In genomic region chr12:7933255-7933726, GRCh38 we compare ENCODE assay signal across 8 cellular contexts. TPM values are rescaled to one million over a fixed set of nuclear protein-coding genes. Genes with fewer than 3 reads are reported as not detected.
DNase-seq lines count a peak whose midpoint lies in the region; ATAC-seq and TF ChIP-seq lines count a peak whose summit lies in the region.

No MANE protein-coding gene starts in this region.

- H2BK15ac ChIP-seq in IMR-90 (ENCODE audit: low read depth, low read length) = peak overlapping the region; percentile 15; the same call in 1 of the 3 replicates

- H3K4me1 ChIP-seq in IMR-90 (ENCODE audit: control insufficient read depth, insufficient read depth, low read length) (peaks cover 5% of the 10 kb centered on the region), neutrophil (ENCODE audit: control insufficient read depth in 1 of 2, insufficient read depth in 1 of 2, low read depth in 1 of 2, low read length in 1 of 2) (peaks cover 53 to 83% of the 10 kb centered on the region in 2 experiments)

- ATAC-seq in GM21576 (IDR thresholded peaks at IDR 0.05; ENCODE audit: unreplicated experiment) (peak; percentile 77), IMR-90 (ENCODE audit: low read depth) (peak; percentile 84)

- no peak overlapping the region for H2BK120ac ChIP-seq in IMR-90 (ENCODE audit: low read depth, low read length)

- H3K27me3 ChIP-seq in IMR-90 (ENCODE audit: control insufficient read depth, insufficient read depth, low read length) = no peaks in the 10 kb centered on the region
- no peaks in the 10 kb centered on the region for H3K27me3 ChIP-seq in neutrophil

- peak overlapping the region; percentile 34 for H3K14ac ChIP-seq in IMR-90 (replicated peaks; ENCODE audit: low read depth, low read length)

- H3K4me3 ChIP-seq in IMR-90 (ENCODE audit: insufficient read depth, low read depth, low read length) (peak overlapping the region; percentile 97), neutrophil (ENCODE audit: low read depth in 1 of 2, low read length in 1 of 2) (peak overlapping the region; percentile 88 to 99)

- H4K91ac ChIP-seq in IMR-90 (ENCODE audit: insufficient read depth, low read depth, low read length) = peak overlapping the region; percentile 31; the same call in 1 of the 2 replicates

- H3K27ac Mint-ChIP-seq in activated T-helper 2 cell treated with anti-CD3 and anti-CD28 coated beads, Interferon-gamma antibody, Interleukin-2, Interleukin-4, amounts not matched to agents 10 μg/mL and 5 μg/mL and 100 μg/mL, durations not matched to agents 14 hours and 24 hours and 36 hours = no peak overlapping the region

- H3K4ac ChIP-seq in IMR-90 (ENCODE audit: low read depth, low read length) = peak overlapping the region; percentile 44

- in situ Hi-C loops in IMR-90 (cut with MboI; ENCODE audit: low sequenced_read_pairs) = loop anchor here (5.0 kb wide), 1 partner anchor 34 kb away; no protein-coding TSS in a partner anchor

- H3K18ac ChIP-seq in IMR-90 (ENCODE audit: low read depth, low read length) = no peak overlapping the region

- intact Hi-C loops in IMR-90 (cut with micrococcal nuclease) = loop anchor here (1.0 kb wide), 4 partner anchors 62 to 145 kb away; no protein-coding TSS in a partner anchor
- intact Hi-C loops in activated T-helper 2 cell treated with anti-CD3 and anti-CD28 coated beads, Interferon-gamma antibody, Interleukin-2, Interleukin-4, amounts not matched to agents 10 μg/mL and 5 μg/mL and 100 μg/mL, durations not matched to agents 14 hours and 24 hours and 36 hours (cut with micrococcal nuclease) = loop anchor here (1.0 kb wide), 4 partner anchors 38 to 73 kb away; no protein-coding TSS in a partner anchor

- BruUV-seq in IMR-90 (replicated peaks; lab: Mats Ljungman, UMichigan) = no TSS peak

- H3K4me1 Mint-ChIP-seq in activated T-helper 2 cell treated with anti-CD3 and anti-CD28 coated beads, Interferon-gamma antibody, Interleukin-2, Interleukin-4, amounts not matched to agents 10 μg/mL and 5 μg/mL and 100 μg/mL, durations not matched to agents 14 hours and 24 hours and 36 hours (ENCODE audit: low read depth) = peaks cover 27% of the 10 kb centered on the region

- no CpG with 5 or more reads among the region's 7 CpGs for WGBS in IMR-90 (ENCODE audit: extremely low coverage in 2 of 2, insufficient read length in 1 of 2), 2 experiments

- H3K27me3 Mint-ChIP-seq in activated T-helper 2 cell treated with anti-CD3 and anti-CD28 coated beads, Interferon-gamma antibody, Interleukin-2, Interleukin-4, amounts not matched to agents 10 μg/mL and 5 μg/mL and 100 μg/mL, durations not matched to agents 14 hours and 24 hours and 36 hours (ENCODE audit: low read depth) = no peaks in the 10 kb centered on the region

- H3K36me3 Mint-ChIP-seq in activated T-helper 2 cell treated with anti-CD3 and anti-CD28 coated beads, Interferon-gamma antibody, Interleukin-2, Interleukin-4, amounts not matched to agents 10 μg/mL and 5 μg/mL and 100 μg/mL, durations not matched to agents 14 hours and 24 hours and 36 hours (ENCODE audit: low read depth) = peaks cover 3% of the 10 kb centered on the region

- peak overlapping the region; percentile 91 for H3K4me2 ChIP-seq in IMR-90 (ENCODE audit: low read depth, low read length)

- H4K5ac ChIP-seq in IMR-90 (ENCODE audit: low read depth, low read length) = no peak overlapping the region

- H3K27ac ChIP-seq in IMR-90 (ENCODE audit: insufficient read depth, low read length) (peak overlapping the region; percentile 68), RWPE1 (no peak overlapping the region), neutrophil (peak overlapping the region; percentile 88), substantia nigra (ENCODE audit: low read depth, low read length, poor library complexity, severe bottlenecking) (peak overlapping the region; percentile 38)

- peak overlapping the region; percentile 18 to 73; a peak in 3 of 4 replicates for H4K8ac ChIP-seq in IMR-90 (ENCODE audit: low read depth in 2 of 2, low read length in 2 of 2)

- H3K9ac ChIP-seq in IMR-90 (ENCODE audit: low read depth, low read length) = peak overlapping the region; percentile 99

- peak overlapping the region; percentile 77; the same call in 1 of the 2 replicates for H3K23ac ChIP-seq in IMR-90 (ENCODE audit: low read depth, low read length)

- peak overlapping the region; percentile 48 for H2BK5ac ChIP-seq in IMR-90 (ENCODE audit: low read depth, low read length, poor library complexity, severe bottlenecking)

- H3K9me1 ChIP-seq in IMR-90 (ENCODE audit: insufficient read depth, low read length) = no peaks in the 10 kb centered on the region

- H2AK5ac ChIP-seq in IMR-90 (ENCODE audit: low read depth, low read length) = peak overlapping the region; percentile 54

- H3K9me3 ChIP-seq in IMR-90 (ENCODE audit: control insufficient read depth, insufficient read depth, low read length) (no peaks in the 10 kb centered on the region), neutrophil (no peaks in the 10 kb centered on the region)

- H3K9me3 Mint-ChIP-seq in activated T-helper 2 cell treated with anti-CD3 and anti-CD28 coated beads, Interferon-gamma antibody, Interleukin-2, Interleukin-4, amounts not matched to agents 10 μg/mL and 5 μg/mL and 100 μg/mL, durations not matched to agents 14 hours and 24 hours and 36 hours = no peaks in the 10 kb centered on the region

- H3K56ac ChIP-seq in IMR-90 (ENCODE audit: extremely low read depth, insufficient read depth, low read length) = peak overlapping the region; percentile 34

- H3K36me3 ChIP-seq in IMR-90 (ENCODE audit: control insufficient read depth, insufficient read depth, low read length) = peaks cover 41% of the 10 kb centered on the region
- peaks cover 62% of the 10 kb centered on the region for H3K36me3 ChIP-seq in neutrophil

- peak overlapping the region; percentile 11 for H2AFZ ChIP-seq in IMR-90 (replicated peaks; ENCODE audit: low read length, poor library complexity)

- dilution Hi-C loops in IMR-90 (cut with HindIII; ENCODE audit: low sequenced_read_pairs, unreplicated experiment) = no loop called here

- H2AK9ac ChIP-seq in IMR-90 (replicated peaks; ENCODE audit: low read depth, low read length, poor library complexity) = no peak overlapping the region

- H3K4me3 Mint-ChIP-seq in activated T-helper 2 cell treated with anti-CD3 and anti-CD28 coated beads, Interferon-gamma antibody, Interleukin-2, Interleukin-4, amounts not matched to agents 10 μg/mL and 5 μg/mL and 100 μg/mL, durations not matched to agents 14 hours and 24 hours and 36 hours (ENCODE audit: low read depth) = no peak overlapping the region

- H2BK20ac ChIP-seq in IMR-90 (ENCODE audit: low read depth, low read length) = peak overlapping the region; percentile 4; the same call in 1 of the 2 replicates

- H4K20me1 ChIP-seq in IMR-90 (ENCODE audit: insufficient read depth, low read length) = peaks cover 43% of the 10 kb centered on the region; the same call in 1 of the 2 replicates

- TF ChIP-seq RAD21 in IMR-90 (IDR thresholded peaks at IDR 0.05; ENCODE audit: low read length) = peak; percentile 83

- H3K79me1 ChIP-seq in IMR-90 (ENCODE audit: low read depth in 1 of 2, low read length in 2 of 2) = peaks cover 18 to 50% of the 10 kb centered on the region in 2 experiments; a peak in 3 of 4 replicates

- TF ChIP-seq CTCF in IMR-90 (conservative IDR thresholded peaks at IDR 0.05; ENCODE audit: low read depth, low read length) (peak; percentile 77), RWPE1 (conservative IDR thresholded peaks at IDR 0.05; ENCODE audit: low read depth) (peak; percentile 32), neutrophil (IDR thresholded peaks at IDR 0.05) (peak; percentile 69)

- CTCF ChIA-PET in IMR-90 (lab: Yijun Ruan, JAX) (interaction anchor here (1.0 to 2.9 kb wide), 9 partner anchors 27 to 145 kb away, joined by 3 to 25 read pairs (median 5); no protein-coding TSS in a partner anchor), RWPE1 (lab: Yijun Ruan, JAX) (interaction anchor here (0.5 to 2.3 kb wide), 11 partner anchors 32 to 1001 kb away, joined by 3 to 17 read pairs (median 3); no protein-coding TSS in a partner anchor)

- peak; percentile 55 for DNase-seq in DMS53 treated with DMSO at 0.1 percent for 48 hours (lab: John Stamatoyannopoulos, UW; ENCODE audit: unreplicated experiment)
- peak; percentile 96 for DNase-seq in IMR-90
- DNase-seq in RWPE1 (ENCODE audit: low spot score) = peak; percentile 87
- DNase-seq in activated T-helper 2 cell treated with anti-CD3 and anti-CD28 coated beads, Interferon-gamma antibody, Interleukin-2, Interleukin-4, amounts not matched to agents 10 μg/mL and 5 μg/mL and 100 μg/mL, durations not matched to agents 14 hours and 24 hours and 36 hours (ENCODE audit: low spot score) = peak; percentile 69
- DNase-seq in germinal center (ENCODE audit: low spot score) = peak; percentile 90
- DNase-seq in substantia nigra (lab: John Stamatoyannopoulos, UW) = peak in 41 of 49 donors; percentile 1 to 84 (median 35)

- TF ChIP-seq POLR2A in IMR-90 (IDR thresholded peaks at IDR 0.05; ENCODE audit: low read depth, low read length) = peak; percentile 85

- POLR2A ChIA-PET in IMR-90 (lab: Charles Lee; ENCODE audit: unreplicated experiment) = interaction anchor here (0.6 to 1.1 kb wide), 3 partner anchors 52 to 62 kb away, joined by 3 to 7 read pairs (median 3); no protein-coding TSS in a partner anchor
- POLR2A ChIA-PET in RWPE1 (lab: Yijun Ruan, JAX; ENCODE audit: low non-redundant PET) = no interaction called here

TF ChIP-seq in IMR-90, 13 proteins besides CTCF, POLR2A, EP300 and RAD21:
- TF ChIP-seq MXI1 (IDR thresholded peaks at IDR 0.05; ENCODE audit: borderline replicate concordance, low read depth, low read length) (no peak), CHD1 (IDR thresholded peaks at IDR 0.05; ENCODE audit: low read depth, low read length) (peak; percentile 4; the same call in 1 of the 2 replicates), SMC3 (IDR thresholded peaks at IDR 0.05; ENCODE audit: low read depth, low read length) (peak; percentile 85)

RNA-seq across cellular contexts. Expression of gene SLC2A3, which starts 2.7 kb away (rescaled TPM):
- 54.8 and 113 TPM in 2 replicates for total RNA-seq in IMR-90 (2012; rRNA removed)
- polyA plus RNA-seq in IMR-90 (2012; rRNA removed) = 38.2 and 46.1 TPM in 2 replicates
- 19.4 and 27.9 TPM in 2 replicates for polyA plus RNA-seq in IMR-90 (2012; cell fraction: cytosol; rRNA removed)
- polyA plus RNA-seq in IMR-90 (2012; cell fraction: nucleus; rRNA removed; ENCODE audit: low replicate concordance) = 44.9 and 179 TPM in 2 replicates
- total RNA-seq in activated T-helper 2 cell treated with anti-CD3 and anti-CD28 coated beads, Interferon-gamma antibody, Interleukin-2, Interleukin-4, amounts not matched to agents 10 μg/mL and 5 μg/mL and 100 μg/mL, durations not matched to agents 14 hours and 24 hours and 36 hours = 456 and 474 TPM in 2 replicates

Comparison
In these comparisons a context has a peak if more than half of its experiments do, and no peak if none do; other contexts are left out.
1. DNase-seq: peak in every context shown above with its lines; median percentile 96 in IMR-90; 90 in germinal center; 87 in RWPE1; 69 in activated T-helper 2 cell treated with anti-CD3 and anti-CD28 coated beads, Interferon-gamma antibody, Interleukin-2, Interleukin-4, amounts not matched to agents 10 μg/mL and 5 μg/mL and 100 μg/mL, durations not matched to agents 14 hours and 24 hours and 36 hours; 55 in DMS53 treated with DMSO at 0.1 percent for 48 hours; 35 in substantia nigra.